In the genomic region with DNA sequence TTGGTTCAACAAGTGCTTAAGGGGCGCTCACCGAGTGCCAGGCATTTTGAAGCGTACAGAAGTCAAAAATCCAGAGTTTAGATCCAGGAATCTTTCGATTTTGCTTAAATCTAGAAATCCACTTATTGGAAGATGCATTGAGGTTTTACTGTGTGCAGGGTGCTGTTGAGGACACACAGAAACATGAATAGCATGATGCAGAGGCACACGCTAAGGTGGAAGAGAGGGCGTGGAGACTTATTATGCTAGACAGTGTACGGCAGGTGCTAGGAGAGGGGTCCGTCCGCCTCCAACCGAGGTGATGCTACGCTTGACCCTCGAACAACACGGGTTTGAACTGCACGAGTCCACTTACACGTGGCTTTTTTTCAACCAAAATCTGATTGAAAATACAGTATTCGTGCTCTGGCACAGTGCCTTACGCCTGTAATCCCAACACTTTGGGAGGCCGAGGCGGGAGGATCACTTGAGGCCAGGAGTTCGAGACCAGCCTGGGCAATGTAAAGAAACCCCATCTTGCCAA, we compare ENCODE assay signal across 8 cellular contexts. TPM values are rescaled to one million over a fixed set of nuclear protein-coding genes. Genes with fewer than 3 reads are reported as not detected.
DNase-seq lines count a peak whose midpoint lies in the region; ATAC-seq and TF ChIP-seq lines count a peak whose summit lies in the region.

No MANE protein-coding gene starts in this region.

- H3K27ac ChIP-seq in WERI-Rb-1 (peak overlapping the region; percentile 94), heart left ventricle (peak overlapping the region; percentile 88 to 99 (median 95)), gastrocnemius medialis (peak overlapping the region; percentile 91 to 99 (median 94))

- no peak for TF ChIP-seq CTCF in WERI-Rb-1 (IDR thresholded peaks at IDR 0.05; ENCODE audit: low read depth, low read length)
- TF ChIP-seq CTCF in heart left ventricle (IDR thresholded peaks at IDR 0.05) = no peak
- TF ChIP-seq CTCF in gastrocnemius medialis (IDR thresholded peaks at IDR 0.05 in 4 of 5, conservative IDR thresholded peaks at IDR 0.05 in 1 of 5) = no peak

- TF ChIP-seq POLR2A in heart left ventricle (IDR thresholded peaks at IDR 0.05) = no peak
- no peak for TF ChIP-seq POLR2A in gastrocnemius medialis (IDR thresholded peaks at IDR 0.05)

- no peaks in the 10 kb centered on the region for H3K36me3 ChIP-seq in H7 (replicated peaks; ENCODE audit: control insufficient read depth, insufficient read depth, low read length)
- peaks cover 16% of the 10 kb centered on the region for H3K36me3 ChIP-seq in WERI-Rb-1
- H3K36me3 ChIP-seq in heart left ventricle = peaks cover 0 to 7% (median 0%) of the 10 kb centered on the region in 9 donors
- H3K36me3 ChIP-seq in gastrocnemius medialis = no peaks in the 10 kb centered on the region

- intact Hi-C loops in heart left ventricle (cut with DNase I) (loop anchor here (1.0 to 10.0 kb wide), 14 partner anchors 54 to 384 kb away; a partner anchor contains a TSS), gastrocnemius medialis (cut with DNase I; ENCODE audit: low total_unique reads) (loop anchor here (5.0 to 10.0 kb wide), 5 partner anchors 56 to 386 kb away; a partner anchor contains a TSS)

- H3K9me3 ChIP-seq in WERI-Rb-1 (ENCODE audit: severe bottlenecking) (no peaks in the 10 kb centered on the region), heart left ventricle (no peaks in the 10 kb centered on the region), gastrocnemius medialis (no peaks in the 10 kb centered on the region)

- WGBS in heart left ventricle, 4 donors = 23 to 31% (median 29%) methylated on average over 20 of the region's 20 CpGs

- H3K27me3 ChIP-seq in H7 (ENCODE audit: control insufficient read depth, insufficient read depth, low read length) (peaks cover 3% of the 10 kb centered on the region), WERI-Rb-1 (ENCODE audit: insufficient read depth, low read depth, severe bottlenecking) (no peaks in the 10 kb centered on the region), heart left ventricle (peaks cover 0 to 2% (median 0%) of the 10 kb centered on the region in 9 donors), gastrocnemius medialis (no peaks in the 10 kb centered on the region)

- H3K4me1 ChIP-seq in heart left ventricle = peaks cover 0 to 52% (median 19%) of the 10 kb centered on the region in 12 donors
- H3K4me1 ChIP-seq in gastrocnemius medialis = peaks cover 21 to 36% of the 10 kb centered on the region in 2 donors

- H3K4me3 ChIP-seq in H7 (ENCODE audit: insufficient read depth, low read depth, low read length) (peak overlapping the region; percentile 75), WERI-Rb-1 (ENCODE audit: low read depth, low read length) (peak overlapping the region; percentile 78), heart left ventricle (peak overlapping the region; percentile 47 to 94 (median 76)), gastrocnemius medialis (peak overlapping the region; percentile 68 to 89 (median 82))

- ATAC-seq in heart left ventricle = peak in 3 of 4 donors; percentile 30 to 36 (median 34)
- ATAC-seq in gastrocnemius medialis = peak in 1 of 2 donors; percentile 11
- ATAC-seq in GM19395 (IDR thresholded peaks at IDR 0.05; ENCODE audit: unreplicated experiment) = no peak
- no peak for ATAC-seq in GM21576 (IDR thresholded peaks at IDR 0.05; ENCODE audit: unreplicated experiment)

- no peak for DNase-seq in H7
- no peak for DNase-seq in WERI-Rb-1
- DNase-seq in heart left ventricle = no peak
- DNase-seq in gastrocnemius medialis = no peak
- no peak for DNase-seq in effector CD4-positive, alpha-beta T cell
- DNase-seq in kidney glomerular epithelial cell (lab: John Stamatoyannopoulos, UW) = no peak

- in situ Hi-C loops in gastrocnemius medialis (cut with MboI; ENCODE audit: low sequenced_read_pairs in 4 of 4) = loop anchor here in 3 of 4 donors (5.0 to 25.0 kb wide), 4 partner anchors 81 to 134 kb away; a partner anchor contains a TSS

RNA-seq across cellular contexts. Expression of a gene that starts 1.0 kb away (rescaled TPM):
- 21.0 and 25.8 TPM in 2 replicates for total RNA-seq in H7 (2014; rRNA removed; shearing (Covaris generic))
- total RNA-seq in heart left ventricle (100 to 1,000 TPM in 3 of 9 donors, 10 to 100 TPM in 6; 49.2 to 148 (median 85.1) TPM), gastrocnemius medialis (10 to 100 TPM; 47.4 to 72.9 (median 63.8) TPM)
- 10 to 100 TPM; 17.1 to 39.1 TPM for polyA plus RNA-seq in heart left ventricle

Comparison
In these comparisons a context has a peak if more than half of its experiments do, and no peak if none do; other contexts are left out.
1. ATAC-seq: peak in heart left ventricle (3 of 4); none in GM19395 (single experiment) and GM21576 (single experiment).
2. Peak in every context shown above with its lines, with median percentiles within 50 percentile points of each other: H3K4me3 ChIP-seq and H3K27ac ChIP-seq.